ENCODE assay signal across 10 cellular contexts in genomic region chr2:193240752-193241151, GRCh38.
DNase-seq lines count a peak whose midpoint lies in the region; ATAC-seq and TF ChIP-seq lines count a peak whose summit lies in the region.
"Had no signal": no experiment of that assay in that cellular context is flagged by ENCODE, and none has a peak within 500 bp of the region (broad histone marks: within the 10 kb centered on the region; RNA-seq: fewer than 3 reads in every experiment).

No MANE protein-coding gene starts in this region.

- peak; percentile 25; the same call in 1 of the 2 replicates for TF ChIP-seq RAD21 in SK-N-SH (IDR thresholded peaks at IDR 0.05; ENCODE audit: low read length)

- H2AFZ ChIP-seq in SK-N-SH (ENCODE audit: low read depth) = no peak overlapping the region

- no peaks in the 10 kb centered on the region for H3K36me3 ChIP-seq in SK-N-SH (replicated peaks in 1 of 2; ENCODE audit: control insufficient read depth in 1 of 2, insufficient read depth in 2 of 2, low read length in 1 of 2)
- no peaks in the 10 kb centered on the region for H3K36me3 ChIP-seq in brain microvascular endothelial cell (replicated peaks)
- H3K36me3 ChIP-seq in vagina = no peaks in the 10 kb centered on the region

- no peak overlapping the region for H3K9ac ChIP-seq in SK-N-SH

- TF ChIP-seq POLR2A in vagina (IDR thresholded peaks at IDR 0.05) = no peak

- in situ Hi-C loops in brain microvascular endothelial cell (cut with HindIII; ENCODE audit: low pct_ligation_motif_present, low sequenced_read_pairs) = no loop called here

- H3K9me3 ChIP-seq in SK-N-SH (no peaks in the 10 kb centered on the region), vagina (no peaks in the 10 kb centered on the region)

- H3K27ac ChIP-seq in SK-N-SH (ENCODE audit: low read depth in 2 of 2, low read length in 1 of 2) (no peak overlapping the region), brain microvascular endothelial cell (no peak overlapping the region), vagina (no peak overlapping the region)

- no peak for TF ChIP-seq EP300 in SK-N-SH (IDR thresholded peaks at IDR 0.05; ENCODE audit: borderline replicate concordance in 1 of 2, low read depth in 1 of 2, low read length in 1 of 2)

- CTCF ChIA-PET in SK-N-SH (lab: Yijun Ruan, JAX) = interaction anchor here (0.6 to 1.9 kb wide), 6 partner anchors 12 to 1680 kb away, joined by 3 to 9 read pairs (median 5); no protein-coding TSS in a partner anchor

- ATAC-seq in SK-N-SH treated with all-trans-retinoic acid at 6 μM for 48 hours (no peak), HG03520 (IDR thresholded peaks at IDR 0.05; ENCODE audit: unreplicated experiment) (peak; percentile 52)
- ATAC-seq: activated CD8-positive, alpha-beta T cell treated with anti-CD3 and anti-CD28 coated beads, Interleukin-2, amount 10 ng/mL, durations not matched to agents 7 days and 5 days had no signal

- no peaks in the 10 kb centered on the region for H3K79me2 ChIP-seq in SK-N-SH (ENCODE audit: insufficient read depth)

- no peaks in the 10 kb centered on the region for H3F3A ChIP-seq in SK-N-SH (replicated peaks; ENCODE audit: insufficient read depth)

- TF ChIP-seq CTCF in SK-N-SH (IDR thresholded peaks at IDR 0.05) = peak; percentile 54
- TF ChIP-seq CTCF in brain microvascular endothelial cell (IDR thresholded peaks at IDR 0.05; ENCODE audit: low read depth, low read length, missing control alignments) = peak; percentile 35
- peak; percentile 46 for TF ChIP-seq CTCF in retinal pigment epithelial cell (conservative IDR thresholded peaks at IDR 0.05; ENCODE audit: low read depth, low read length)
- TF ChIP-seq CTCF in vagina (IDR thresholded peaks at IDR 0.05) = no peak

- H4K20me1 ChIP-seq in SK-N-SH (ENCODE audit: insufficient read depth) = no peaks in the 10 kb centered on the region

- H3K4me1 ChIP-seq in SK-N-SH (ENCODE audit: control insufficient read depth in 1 of 2, insufficient read depth in 2 of 2, low read depth in 1 of 2, low read length in 1 of 2) = no peaks in the 10 kb centered on the region; a peak in 1 of 4 replicates
- H3K4me1 ChIP-seq in vagina = no peaks in the 10 kb centered on the region

- POLR2A ChIA-PET in SK-N-SH (lab: Yijun Ruan, JAX) = no interaction called here

- intact Hi-C loops in posterior vena cava (cut with DNase I) (no loop called here), vagina (cut with DNase I) (no loop called here)

- H3K4me3 ChIP-seq in SK-N-SH (ENCODE audit: low read depth in 2 of 2, low read length in 1 of 2) = peak overlapping the region in 1 of 2 experiments; percentile 26; a peak in 1 of 4 replicates
- no peak overlapping the region for H3K4me3 ChIP-seq in brain microvascular endothelial cell (ENCODE audit: low read depth, low read length)
- H3K4me3 ChIP-seq in retinal pigment epithelial cell (ENCODE audit: low read length) = no peak overlapping the region
- H3K4me3 ChIP-seq in vagina = no peak overlapping the region

- no peak overlapping the region for H3K4me2 ChIP-seq in SK-N-SH

- WGBS in SK-N-SH (ENCODE audit: low lambda C conversion rate) = 69% methylated on average over 1 of the region's 1 CpG

- H3K27me3 ChIP-seq in SK-N-SH (ENCODE audit: insufficient read depth) (no peaks in the 10 kb centered on the region), brain microvascular endothelial cell (replicated peaks) (no peaks in the 10 kb centered on the region), vagina (no peaks in the 10 kb centered on the region)

- DNase-seq in SK-N-SH = peak; percentile 4
- DNase-seq in brain microvascular endothelial cell = no peak
- DNase-seq in retinal pigment epithelial cell (ENCODE audit: low read depth) = peak; percentile 12
- no peak for DNase-seq in NOMO-1 treated with DMSO at 0.1 percent for 48 hours (lab: John Stamatoyannopoulos, UW; ENCODE audit: unreplicated experiment)
- no peak for DNase-seq in posterior vena cava (ENCODE audit: low spot score)
- no peak for DNase-seq in vagina (ENCODE audit: extremely low spot score in 2 of 2)
- DNase-seq: activated CD8-positive, alpha-beta T cell treated with anti-CD3 and anti-CD28 coated beads, Interleukin-2, amount 10 ng/mL, durations not matched to agents 7 days and 5 days; NCI-H446 treated with DMSO at 0.1 percent for 48 hours had no signal

- H3K9me2 ChIP-seq in SK-N-SH = no peaks in the 10 kb centered on the region

TF ChIP-seq in SK-N-SH, 30 proteins besides CTCF, POLR2A, EP300 and RAD21 (continues in another document):
- TF ChIP-seq, protein P1, sequence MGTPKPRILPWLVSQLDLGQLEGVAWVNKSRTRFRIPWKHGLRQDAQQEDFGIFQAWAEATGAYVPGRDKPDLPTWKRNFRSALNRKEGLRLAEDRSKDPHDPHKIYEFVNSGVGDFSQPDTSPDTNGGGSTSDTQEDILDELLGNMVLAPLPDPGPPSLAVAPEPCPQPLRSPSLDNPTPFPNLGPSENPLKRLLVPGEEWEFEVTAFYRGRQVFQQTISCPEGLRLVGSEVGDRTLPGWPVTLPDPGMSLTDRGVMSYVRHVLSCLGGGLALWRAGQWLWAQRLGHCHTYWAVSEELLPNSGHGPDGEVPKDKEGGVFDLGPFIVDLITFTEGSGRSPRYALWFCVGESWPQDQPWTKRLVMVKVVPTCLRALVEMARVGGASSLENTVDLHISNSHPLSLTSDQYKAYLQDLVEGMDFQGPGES (IDR thresholded peaks at IDR 0.05; ENCODE audit: low read depth, low read length) = no peak
- TF ChIP-seq RCOR1 (IDR thresholded peaks at IDR 0.05; ENCODE audit: low read length) = no peak
- no peak for TF ChIP-seq FOXM1 (IDR thresholded peaks at IDR 0.05; ENCODE audit: low read depth)
- TF ChIP-seq ELF1 (IDR thresholded peaks at IDR 0.05) = no peak
- TF ChIP-seq, protein P2, sequence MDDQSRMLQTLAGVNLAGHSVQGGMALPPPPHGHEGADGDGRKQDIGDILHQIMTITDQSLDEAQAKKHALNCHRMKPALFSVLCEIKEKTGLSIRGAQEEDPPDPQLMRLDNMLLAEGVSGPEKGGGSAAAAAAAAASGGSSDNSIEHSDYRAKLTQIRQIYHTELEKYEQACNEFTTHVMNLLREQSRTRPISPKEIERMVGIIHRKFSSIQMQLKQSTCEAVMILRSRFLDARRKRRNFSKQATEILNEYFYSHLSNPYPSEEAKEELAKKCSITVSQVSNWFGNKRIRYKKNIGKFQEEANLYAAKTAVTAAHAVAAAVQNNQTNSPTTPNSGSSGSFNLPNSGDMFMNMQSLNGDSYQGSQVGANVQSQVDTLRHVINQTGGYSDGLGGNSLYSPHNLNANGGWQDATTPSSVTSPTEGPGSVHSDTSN (IDR thresholded peaks at IDR 0.05) = no peak
- no peak for TF ChIP-seq TAF1 (IDR thresholded peaks at IDR 0.05; ENCODE audit: borderline replicate concordance, low read depth, low read length)

TF ChIP-seq in SK-N-SH treated with all-trans-retinoic acid at 6 μM for 48 hours, 23 proteins besides CTCF, POLR2A, EP300 and RAD21:
- no peak for TF ChIP-seq SNAI2 (CRISPR knock-in tag; IDR thresholded peaks at IDR 0.05)
- TF ChIP-seq TSHZ2 (CRISPR knock-in tag; IDR thresholded peaks at IDR 0.05) = no peak

Comparison
In these comparisons a context has a peak if more than half of its experiments do, and no peak if none do; other contexts are left out.
1. DNase-seq: peak in SK-N-SH (single experiment) and retinal pigment epithelial cell (single experiment); none in brain microvascular endothelial cell (single experiment), NOMO-1 treated with DMSO at 0.1 percent for 48 hours (single experiment), posterior vena cava (single experiment) and vagina (0 of 2).
2. CTCF ChIP-seq: peak in SK-N-SH (single experiment), brain microvascular endothelial cell (single experiment) and retinal pigment epithelial cell (single experiment); none in vagina (0 of 3).